Comparison of ENCODE assay signal across 1 cellular context in the genomic region with DNA sequence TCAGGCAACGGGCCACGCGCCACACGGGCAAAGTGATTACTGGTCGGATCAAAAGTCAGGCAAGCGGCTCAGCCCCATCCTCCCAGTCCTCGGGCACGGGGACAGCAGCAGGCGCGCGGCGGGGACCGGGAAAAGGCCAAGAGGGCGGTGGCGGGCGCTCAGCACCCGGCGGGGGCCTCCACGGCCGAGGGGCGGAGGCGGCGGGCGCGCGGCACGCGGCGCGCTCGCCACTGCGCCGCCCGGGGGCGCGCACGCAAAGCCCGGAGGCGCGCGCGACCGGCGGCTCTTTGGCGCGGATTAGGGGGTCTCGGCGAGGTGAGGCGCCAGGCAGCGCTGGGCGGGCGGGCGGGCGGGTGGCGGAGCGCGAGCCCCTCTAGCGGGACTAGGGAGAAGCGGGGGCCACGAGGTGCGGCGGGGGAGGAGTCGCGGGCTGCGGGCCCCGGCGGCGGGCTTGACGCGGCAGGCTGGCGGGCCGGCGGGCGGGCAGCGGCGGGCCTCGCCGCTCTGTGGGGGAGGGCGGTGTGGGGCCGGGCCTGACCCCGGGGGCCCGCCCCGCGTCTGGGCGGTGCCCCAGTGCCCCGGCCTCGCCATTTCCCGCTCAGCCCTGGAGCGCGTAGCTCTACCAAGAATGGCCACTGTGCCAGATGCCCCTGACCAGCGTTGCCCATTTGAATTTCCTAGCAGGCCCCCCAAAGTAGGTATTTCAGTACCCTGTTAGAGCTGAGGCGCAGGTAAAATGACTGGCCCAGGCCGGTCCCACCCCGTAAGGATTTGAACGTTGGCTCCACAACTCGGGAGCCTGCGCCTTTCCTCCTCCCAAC.
TF ChIP-seq lines count a peak whose summit lies in the region.

A gene (minus strand): TSS at position 202 of the 821 bp plus-strand sequence. CDS start 537 bp downstream, outside the sequence.
A gene with protein sequence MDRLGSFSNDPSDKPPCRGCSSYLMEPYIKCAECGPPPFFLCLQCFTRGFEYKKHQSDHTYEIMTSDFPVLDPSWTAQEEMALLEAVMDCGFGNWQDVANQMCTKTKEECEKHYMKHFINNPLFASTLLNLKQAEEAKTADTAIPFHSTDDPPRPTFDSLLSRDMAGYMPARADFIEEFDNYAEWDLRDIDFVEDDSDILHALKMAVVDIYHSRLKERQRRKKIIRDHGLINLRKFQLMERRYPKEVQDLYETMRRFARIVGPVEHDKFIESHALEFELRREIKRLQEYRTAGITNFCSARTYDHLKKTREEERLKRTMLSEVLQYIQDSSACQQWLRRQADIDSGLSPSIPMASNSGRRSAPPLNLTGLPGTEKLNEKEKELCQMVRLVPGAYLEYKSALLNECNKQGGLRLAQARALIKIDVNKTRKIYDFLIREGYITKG (plus strand): TSS at position 252 of the 821 bp plus-strand sequence. CDS start 4,480 bp downstream, outside the sequence.

TF ChIP-seq in A549, 52 proteins besides CTCF, POLR2A, EP300 and RAD21 (continued from another document):
- TF ChIP-seq, protein P1, sequence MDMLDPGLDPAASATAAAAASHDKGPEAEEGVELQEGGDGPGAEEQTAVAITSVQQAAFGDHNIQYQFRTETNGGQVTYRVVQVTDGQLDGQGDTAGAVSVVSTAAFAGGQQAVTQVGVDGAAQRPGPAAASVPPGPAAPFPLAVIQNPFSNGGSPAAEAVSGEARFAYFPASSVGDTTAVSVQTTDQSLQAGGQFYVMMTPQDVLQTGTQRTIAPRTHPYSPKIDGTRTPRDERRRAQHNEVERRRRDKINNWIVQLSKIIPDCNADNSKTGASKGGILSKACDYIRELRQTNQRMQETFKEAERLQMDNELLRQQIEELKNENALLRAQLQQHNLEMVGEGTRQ (IDR thresholded peaks at IDR 0.05): no peak
- TF ChIP-seq, protein P2, sequence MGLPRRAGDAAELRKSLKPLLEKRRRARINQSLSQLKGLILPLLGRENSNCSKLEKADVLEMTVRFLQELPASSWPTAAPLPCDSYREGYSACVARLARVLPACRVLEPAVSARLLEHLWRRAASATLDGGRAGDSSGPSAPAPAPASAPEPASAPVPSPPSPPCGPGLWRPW (IDR thresholded peaks at IDR 0.05): no peak
- TF ChIP-seq TP53 (CRISPR knock-in tag; IDR thresholded peaks at IDR 0.05): peak; percentile 66; the same call in 1 of the 2 replicates
- TF ChIP-seq, protein P3, sequence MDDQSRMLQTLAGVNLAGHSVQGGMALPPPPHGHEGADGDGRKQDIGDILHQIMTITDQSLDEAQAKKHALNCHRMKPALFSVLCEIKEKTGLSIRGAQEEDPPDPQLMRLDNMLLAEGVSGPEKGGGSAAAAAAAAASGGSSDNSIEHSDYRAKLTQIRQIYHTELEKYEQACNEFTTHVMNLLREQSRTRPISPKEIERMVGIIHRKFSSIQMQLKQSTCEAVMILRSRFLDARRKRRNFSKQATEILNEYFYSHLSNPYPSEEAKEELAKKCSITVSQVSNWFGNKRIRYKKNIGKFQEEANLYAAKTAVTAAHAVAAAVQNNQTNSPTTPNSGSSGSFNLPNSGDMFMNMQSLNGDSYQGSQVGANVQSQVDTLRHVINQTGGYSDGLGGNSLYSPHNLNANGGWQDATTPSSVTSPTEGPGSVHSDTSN (IDR thresholded peaks at IDR 0.05): no peak; the same call in 1 of the 2 replicates
- TF ChIP-seq, protein P4, sequence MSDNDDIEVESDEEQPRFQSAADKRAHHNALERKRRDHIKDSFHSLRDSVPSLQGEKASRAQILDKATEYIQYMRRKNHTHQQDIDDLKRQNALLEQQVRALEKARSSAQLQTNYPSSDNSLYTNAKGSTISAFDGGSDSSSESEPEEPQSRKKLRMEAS (IDR thresholded peaks at IDR 0.05): peak; percentile 93
- no peak for TF ChIP-seq CBX8 (IDR thresholded peaks at IDR 0.05)
- no peak for TF ChIP-seq CBX2 (IDR thresholded peaks at IDR 0.05; ENCODE audit: borderline replicate concordance, low read depth)
- TF ChIP-seq, protein P5, sequence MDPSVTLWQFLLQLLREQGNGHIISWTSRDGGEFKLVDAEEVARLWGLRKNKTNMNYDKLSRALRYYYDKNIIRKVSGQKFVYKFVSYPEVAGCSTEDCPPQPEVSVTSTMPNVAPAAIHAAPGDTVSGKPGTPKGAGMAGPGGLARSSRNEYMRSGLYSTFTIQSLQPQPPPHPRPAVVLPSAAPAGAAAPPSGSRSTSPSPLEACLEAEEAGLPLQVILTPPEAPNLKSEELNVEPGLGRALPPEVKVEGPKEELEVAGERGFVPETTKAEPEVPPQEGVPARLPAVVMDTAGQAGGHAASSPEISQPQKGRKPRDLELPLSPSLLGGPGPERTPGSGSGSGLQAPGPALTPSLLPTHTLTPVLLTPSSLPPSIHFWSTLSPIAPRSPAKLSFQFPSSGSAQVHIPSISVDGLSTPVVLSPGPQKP (IDR thresholded peaks at IDR 0.05; ENCODE audit: low read depth, low read length): no peak
- TF ChIP-seq SREBF2 (IDR thresholded peaks at IDR 0.05): no peak
- no peak for TF ChIP-seq FOSL2 (IDR thresholded peaks at IDR 0.05)
- TF ChIP-seq FOSL2 (CRISPR knock-in tag; IDR thresholded peaks at IDR 0.05): peak; percentile 31; the same call in 1 of the 2 replicates
- TF ChIP-seq RFX5 (IDR thresholded peaks at IDR 0.05): no peak
- TF ChIP-seq ZC3H11A (IDR thresholded peaks at IDR 0.05): no peak
- TF ChIP-seq EHMT2 (IDR thresholded peaks at IDR 0.05; ENCODE audit: low read depth): no peak
- no peak for TF ChIP-seq RCOR1 (IDR thresholded peaks at IDR 0.05; ENCODE audit: low read depth, low read length)
- no peak for TF ChIP-seq CEBPB (IDR thresholded peaks at IDR 0.05)
- no peak for TF ChIP-seq NPAS2 (CRISPR knock-in tag; IDR thresholded peaks at IDR 0.05; ENCODE audit: borderline replicate concordance)
- TF ChIP-seq, protein P6, sequence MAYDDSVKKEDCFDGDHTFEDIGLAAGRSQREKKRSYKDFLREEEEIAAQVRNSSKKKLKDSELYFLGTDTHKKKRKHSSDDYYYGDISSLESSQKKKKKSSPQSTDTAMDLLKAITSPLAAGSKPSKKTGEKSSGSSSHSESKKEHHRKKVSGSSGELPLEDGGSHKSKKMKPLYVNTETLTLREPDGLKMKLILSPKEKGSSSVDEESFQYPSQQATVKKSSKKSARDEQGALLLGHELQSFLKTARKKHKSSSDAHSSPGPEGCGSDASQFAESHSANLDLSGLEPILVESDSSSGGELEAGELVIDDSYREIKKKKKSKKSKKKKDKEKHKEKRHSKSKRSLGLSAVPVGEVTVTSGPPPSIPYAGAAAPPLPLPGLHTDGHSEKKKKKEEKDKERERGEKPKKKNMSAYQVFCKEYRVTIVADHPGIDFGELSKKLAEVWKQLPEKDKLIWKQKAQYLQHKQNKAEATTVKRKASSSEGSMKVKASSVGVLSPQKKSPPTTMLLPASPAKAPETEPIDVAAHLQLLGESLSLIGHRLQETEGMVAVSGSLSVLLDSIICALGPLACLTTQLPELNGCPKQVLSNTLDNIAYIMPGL (CRISPR knock-in tag; IDR thresholded peaks at IDR 0.05; ENCODE audit: borderline replicate concordance): no peak
- no peak for TF ChIP-seq HEYL (CRISPR knock-in tag; IDR thresholded peaks at IDR 0.05)
- TF ChIP-seq TFCP2L1 (CRISPR knock-in tag; IDR thresholded peaks at IDR 0.05): 0 out of 2 replicates have a peak, but pooled peaks have one; percentile 31
- peak; percentile 78; the same call in 1 of the 2 replicates for TF ChIP-seq HOXA7 (CRISPR knock-in tag; IDR thresholded peaks at IDR 0.05)
- TF ChIP-seq FOSB (CRISPR knock-in tag; IDR thresholded peaks at IDR 0.05): peak; percentile 45; the same call in 1 of the 2 replicates
- no peak for TF ChIP-seq ESRRA (IDR thresholded peaks at IDR 0.05; ENCODE audit: borderline replicate concordance, low read length)
- no peak for TF ChIP-seq HDAC2 (IDR thresholded peaks at IDR 0.05)
- TF ChIP-seq EHF (CRISPR knock-in tag; IDR thresholded peaks at IDR 0.05): peak; percentile 78; the same call in 1 of the 2 replicates
- TF ChIP-seq GATA3 (IDR thresholded peaks at IDR 0.05; ENCODE audit: borderline replicate concordance): peak; percentile 32; the same call in 1 of the 2 replicates
- TF ChIP-seq MAFK (IDR thresholded peaks at IDR 0.05; ENCODE audit: partially characterized antibody): no peak
- no peak for TF ChIP-seq ZFP36 (IDR thresholded peaks at IDR 0.05; ENCODE audit: borderline replicate concordance, partially characterized antibody)
- peak; percentile 84 for TF ChIP-seq HOXB5 (CRISPR knock-in tag; IDR thresholded peaks at IDR 0.05)
- peak; percentile 34; the same call in 1 of the 2 replicates for TF ChIP-seq MYC (IDR thresholded peaks at IDR 0.05; ENCODE audit: borderline replicate concordance, low read length)
- TF ChIP-seq PHF8 (IDR thresholded peaks at IDR 0.05; ENCODE audit: borderline replicate concordance, low read depth): peak; percentile 94; the same call in 1 of the 2 replicates
- 0 out of 2 replicates have a peak, but pooled peaks have one; percentile 54 for TF ChIP-seq RARB (CRISPR knock-in tag; IDR thresholded peaks at IDR 0.05)
- TF ChIP-seq SMC3 (IDR thresholded peaks at IDR 0.05): 0 out of 3 replicates have a peak, but pooled peaks have one; percentile 6
- TF ChIP-seq, protein P7, sequence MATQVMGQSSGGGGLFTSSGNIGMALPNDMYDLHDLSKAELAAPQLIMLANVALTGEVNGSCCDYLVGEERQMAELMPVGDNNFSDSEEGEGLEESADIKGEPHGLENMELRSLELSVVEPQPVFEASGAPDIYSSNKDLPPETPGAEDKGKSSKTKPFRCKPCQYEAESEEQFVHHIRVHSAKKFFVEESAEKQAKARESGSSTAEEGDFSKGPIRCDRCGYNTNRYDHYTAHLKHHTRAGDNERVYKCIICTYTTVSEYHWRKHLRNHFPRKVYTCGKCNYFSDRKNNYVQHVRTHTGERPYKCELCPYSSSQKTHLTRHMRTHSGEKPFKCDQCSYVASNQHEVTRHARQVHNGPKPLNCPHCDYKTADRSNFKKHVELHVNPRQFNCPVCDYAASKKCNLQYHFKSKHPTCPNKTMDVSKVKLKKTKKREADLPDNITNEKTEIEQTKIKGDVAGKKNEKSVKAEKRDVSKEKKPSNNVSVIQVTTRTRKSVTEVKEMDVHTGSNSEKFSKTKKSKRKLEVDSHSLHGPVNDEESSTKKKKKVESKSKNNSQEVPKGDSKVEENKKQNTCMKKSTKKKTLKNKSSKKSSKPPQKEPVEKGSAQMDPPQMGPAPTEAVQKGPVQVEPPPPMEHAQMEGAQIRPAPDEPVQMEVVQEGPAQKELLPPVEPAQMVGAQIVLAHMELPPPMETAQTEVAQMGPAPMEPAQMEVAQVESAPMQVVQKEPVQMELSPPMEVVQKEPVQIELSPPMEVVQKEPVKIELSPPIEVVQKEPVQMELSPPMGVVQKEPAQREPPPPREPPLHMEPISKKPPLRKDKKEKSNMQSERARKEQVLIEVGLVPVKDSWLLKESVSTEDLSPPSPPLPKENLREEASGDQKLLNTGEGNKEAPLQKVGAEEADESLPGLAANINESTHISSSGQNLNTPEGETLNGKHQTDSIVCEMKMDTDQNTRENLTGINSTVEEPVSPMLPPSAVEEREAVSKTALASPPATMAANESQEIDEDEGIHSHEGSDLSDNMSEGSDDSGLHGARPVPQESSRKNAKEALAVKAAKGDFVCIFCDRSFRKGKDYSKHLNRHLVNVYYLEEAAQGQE (IDR thresholded peaks at IDR 0.05): no peak; the same call in 1 of the 2 replicates
- no peak for TF ChIP-seq KDM5A (IDR thresholded peaks at IDR 0.05)
- TF ChIP-seq KDM1A (IDR thresholded peaks at IDR 0.05; ENCODE audit: low read depth): no peak
- TF ChIP-seq MAZ (IDR thresholded peaks at IDR 0.05; ENCODE audit: borderline replicate concordance, low read depth, low read length): no peak
- no peak for TF ChIP-seq JUNB (IDR thresholded peaks at IDR 0.05)
- no peak for TF ChIP-seq ZNF302 (CRISPR knock-in tag; IDR thresholded peaks at IDR 0.05)
- no peak for TF ChIP-seq NR3C1 (IDR thresholded peaks at IDR 0.05)
- peak; percentile 96 to 99 for TF ChIP-seq JUN (IDR thresholded peaks at IDR 0.05)
- TF ChIP-seq, protein P8, sequence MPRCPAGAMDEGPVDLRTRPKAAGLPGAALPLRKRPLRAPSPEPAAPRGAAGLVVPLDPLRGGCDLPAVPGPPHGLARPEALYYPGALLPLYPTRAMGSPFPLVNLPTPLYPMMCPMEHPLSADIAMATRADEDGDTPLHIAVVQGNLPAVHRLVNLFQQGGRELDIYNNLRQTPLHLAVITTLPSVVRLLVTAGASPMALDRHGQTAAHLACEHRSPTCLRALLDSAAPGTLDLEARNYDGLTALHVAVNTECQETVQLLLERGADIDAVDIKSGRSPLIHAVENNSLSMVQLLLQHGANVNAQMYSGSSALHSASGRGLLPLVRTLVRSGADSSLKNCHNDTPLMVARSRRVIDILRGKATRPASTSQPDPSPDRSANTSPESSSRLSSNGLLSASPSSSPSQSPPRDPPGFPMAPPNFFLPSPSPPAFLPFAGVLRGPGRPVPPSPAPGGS (IDR thresholded peaks at IDR 0.05): peak; percentile 95; the same call in 2 of the 3 replicates
- TF ChIP-seq, protein P9, sequence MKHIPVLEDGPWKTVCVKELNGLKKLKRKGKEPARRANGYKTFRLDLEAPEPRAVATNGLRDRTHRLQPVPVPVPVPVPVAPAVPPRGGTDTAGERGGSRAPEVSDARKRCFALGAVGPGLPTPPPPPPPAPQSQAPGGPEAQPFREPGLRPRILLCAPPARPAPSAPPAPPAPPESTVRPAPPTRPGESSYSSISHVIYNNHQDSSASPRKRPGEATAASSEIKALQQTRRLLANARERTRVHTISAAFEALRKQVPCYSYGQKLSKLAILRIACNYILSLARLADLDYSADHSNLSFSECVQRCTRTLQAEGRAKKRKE (CRISPR knock-in tag; IDR thresholded peaks at IDR 0.05; ENCODE audit: low read depth): peak; percentile 63; the same call in 1 of the 2 replicates
- TF ChIP-seq ZSCAN20 (CRISPR knock-in tag; IDR thresholded peaks at IDR 0.05): no peak
- TF ChIP-seq NFE2L2 (conservative IDR thresholded peaks at IDR 0.05; ENCODE audit: low read length): no peak
